1 cellular context compared by ENCODE assay signal in genomic region chr17:4475001-4475400, GRCh38.
TF ChIP-seq lines count a peak whose summit lies in the region.

No MANE protein-coding gene starts in this region.

TF ChIP-seq in H1, 55 proteins besides CTCF, POLR2A, EP300 and RAD21:
- TF ChIP-seq GABPA (IDR thresholded peaks at IDR 0.05; ENCODE audit: borderline replicate concordance, insufficient read depth, low read length) (no peak), TAF1 (IDR thresholded peaks at IDR 0.05; ENCODE audit: low read depth, low read length) (no peak), MAFK (IDR thresholded peaks at IDR 0.05; ENCODE audit: low read depth, low read length) (no peak), KDM5A (IDR thresholded peaks at IDR 0.05; ENCODE audit: low read length) (no peak), RFX5 (IDR thresholded peaks at IDR 0.05; ENCODE audit: borderline replicate concordance, low read depth, low read length) (no peak), SIX5 (IDR thresholded peaks at IDR 0.05; ENCODE audit: low read depth, low read length) (no peak)
